In genomic region chr14:79992799-79993198, GRCh38 we compare ENCODE assay signal across 28 cellular contexts.
DNase-seq lines count a peak whose midpoint lies in the region; ATAC-seq and TF ChIP-seq lines count a peak whose summit lies in the region.
"Had no signal": no experiment of that assay in that cellular context is flagged by ENCODE, and none has a peak within 500 bp of the region (broad histone marks: within the 10 kb centered on the region; RNA-seq: fewer than 3 reads in every experiment).

No MANE protein-coding gene starts in this region.

- H3K4me3 Mint-ChIP-seq in neural progenitor cell = no peak overlapping the region
- H3K4me3 Mint-ChIP-seq: activated CD4-positive, alpha-beta memory T cell treated with anti-CD3 and anti-CD28 coated beads, Interleukin-2, amount 10 ng/mL, durations not matched to agents 7 days and 5 days; activated naive CD8-positive, alpha-beta T cell treated with anti-CD3 and anti-CD28 coated beads, Interleukin-2, amount 50 U/mL, for 24 hours; stimulated activated naive CD8-positive, alpha-beta T cell treated with anti-CD3 and anti-CD28 coated beads, Interleukin-15, amount 100 ng/mL, for 72 hours; T-helper 2 cell treated with Interferon-gamma antibody and Interleukin-4, amounts not matched to agents 5 μg/mL and 100 μg/mL, for 36 hours had no signal

- H3K9me3 ChIP-seq in iPS DF 6.9 (ENCODE audit: control insufficient read depth, insufficient read depth, low read length) = no peaks in the 10 kb centered on the region
- no peaks in the 10 kb centered on the region for H3K9me3 ChIP-seq in neural progenitor cell (ENCODE audit: low read depth)
- H3K9me3 ChIP-seq: neutrophil, thoracic aorta, uterus had no signal

- H3K4me2 ChIP-seq in neural progenitor cell = peak overlapping the region; percentile 59

- WGBS in iPS DF 6.9 (ENCODE audit: insufficient coverage, insufficient read length) = no CpG with 5 or more reads among the region's 2 CpGs

- H3K4me1 ChIP-seq in iPS DF 6.9 (ENCODE audit: control insufficient read depth, insufficient read depth, low read length) = no peaks in the 10 kb centered on the region
- H3K4me1 ChIP-seq in neural progenitor cell = peaks cover 22% of the 10 kb centered on the region
- H3K4me1 ChIP-seq: uterus had no signal

- ATAC-seq in HG03442 (IDR thresholded peaks at IDR 0.05; ENCODE audit: unreplicated experiment) = no peak
- no peak for ATAC-seq in HG02571 (IDR thresholded peaks at IDR 0.05; ENCODE audit: unreplicated experiment)
- ATAC-seq: activated naive CD8-positive, alpha-beta T cell treated with anti-CD3 and anti-CD28 coated beads, Interleukin-2, amount 50 U/mL, for 24 hours; HCT116; sciatic nerve; stimulated activated naive CD8-positive, alpha-beta T cell treated with anti-CD3 and anti-CD28 coated beads, Interleukin-15, amount 100 ng/mL, for 72 hours had no signal

- DNase-seq in H7 = peak; percentile 6
- peak; percentile 20 for DNase-seq in OCI-M1 (lab: John Stamatoyannopoulos, UW)
- peak; percentile 22 for DNase-seq in iPS DF 6.9 (ENCODE audit: low read depth, low spot score)
- peak; percentile 74 for DNase-seq in neural progenitor cell (ENCODE audit: low spot score)
- DNase-seq in NAMALWA (ENCODE audit: low spot score) = no peak
- DNase-seq in SHP77 (lab: John Stamatoyannopoulos, UW) = no peak
- DNase-seq: activated CD4-positive, alpha-beta memory T cell treated with anti-CD3 and anti-CD28 coated beads, Interleukin-2, amount 10 ng/mL, durations not matched to agents 7 days and 5 days; activated CD8-positive, alpha-beta memory T cell treated with anti-CD3 and anti-CD28 coated beads, Interleukin-2, amount 50 U/mL, for 4 hours; activated naive CD4-positive, alpha-beta T cell; activated naive CD8-positive, alpha-beta T cell treated with anti-CD3 and anti-CD28 coated beads, Interleukin-2, amount 50 U/mL, for 24 hours; cortex of kidney; glutamatergic neuron; NCI-H1048; NCI-H187; NCI-H526; Right ventricle myocardium superior; stimulated activated CD4-positive, alpha-beta T cell treated with anti-CD3 and anti-CD28 coated beads, Interleukin-12 subunit alpha, Interleukin-12 subunit beta, amount 100 ng/mL, for 4 hours; stimulated activated CD4-positive, alpha-beta T cell treated with anti-CD3 and anti-CD28 coated beads, Interleukin-2, amount 100 ng/mL, for 48 hours; stimulated activated naive CD8-positive, alpha-beta T cell treated with anti-CD3 and anti-CD28 coated beads, Interleukin-15, amount 100 ng/mL, for 72 hours; uterus had no signal

- no peaks in the 10 kb centered on the region for H3K36me3 ChIP-seq in H7 (replicated peaks; ENCODE audit: control insufficient read depth, insufficient read depth, low read length)
- H3K36me3 ChIP-seq in iPS DF 6.9 (ENCODE audit: control insufficient read depth, insufficient read depth, low read length) = no peaks in the 10 kb centered on the region
- no peaks in the 10 kb centered on the region for H3K36me3 ChIP-seq in neural progenitor cell
- H3K36me3 ChIP-seq: cardiac muscle cell, neutrophil, thoracic aorta, uterus had no signal

- H3K27me3 Mint-ChIP-seq in neural progenitor cell (ENCODE audit: insufficient read depth, low read depth) = no peaks in the 10 kb centered on the region
- H3K27me3 Mint-ChIP-seq: activated CD4-positive, alpha-beta memory T cell treated with anti-CD3 and anti-CD28 coated beads, Interleukin-2, amount 10 ng/mL, durations not matched to agents 7 days and 5 days; activated naive CD8-positive, alpha-beta T cell treated with anti-CD3 and anti-CD28 coated beads, Interleukin-2, amount 50 U/mL, for 24 hours; stimulated activated naive CD8-positive, alpha-beta T cell treated with anti-CD3 and anti-CD28 coated beads, Interleukin-15, amount 100 ng/mL, for 72 hours had no signal

- H3K36me3 Mint-ChIP-seq in neural progenitor cell = no peaks in the 10 kb centered on the region

- H2AFZ ChIP-seq in neural progenitor cell (replicated peaks) = peak overlapping the region; percentile 64

- no peaks in the 10 kb centered on the region for H3K79me2 ChIP-seq in neural progenitor cell (ENCODE audit: low read depth)

- H3K4me3 ChIP-seq in H7 (ENCODE audit: insufficient read depth, low read depth, low read length) (no peak overlapping the region), iPS DF 6.9 (ENCODE audit: low read length) (no peak overlapping the region), neural progenitor cell (no peak overlapping the region)
- H3K4me3 ChIP-seq: cardiac muscle cell, thoracic aorta, uterus had no signal

- no peak for TF ChIP-seq CTCF in neural progenitor cell (IDR thresholded peaks at IDR 0.05)

- H3K9ac ChIP-seq in neural progenitor cell = no peak overlapping the region

- peaks cover 24% of the 10 kb centered on the region for H3K4me1 Mint-ChIP-seq in neural progenitor cell
- H3K4me1 Mint-ChIP-seq: activated CD4-positive, alpha-beta memory T cell treated with anti-CD3 and anti-CD28 coated beads, Interleukin-2, amount 10 ng/mL, durations not matched to agents 7 days and 5 days; activated naive CD8-positive, alpha-beta T cell treated with anti-CD3 and anti-CD28 coated beads, Interleukin-2, amount 50 U/mL, for 24 hours; stimulated activated naive CD8-positive, alpha-beta T cell treated with anti-CD3 and anti-CD28 coated beads, Interleukin-15, amount 100 ng/mL, for 72 hours had no signal

- H3K9me3 Mint-ChIP-seq in neural progenitor cell = peaks cover 3% of the 10 kb centered on the region

- H3F3A ChIP-seq in neural progenitor cell (ENCODE audit: low read depth) = peaks cover 14% of the 10 kb centered on the region

- no peaks in the 10 kb centered on the region for H4K20me1 ChIP-seq in neural progenitor cell (ENCODE audit: low read depth)

- peak overlapping the region; percentile 96 for H3K27ac Mint-ChIP-seq in neural progenitor cell
- H3K27ac Mint-ChIP-seq: activated CD4-positive, alpha-beta memory T cell treated with anti-CD3 and anti-CD28 coated beads, Interleukin-2, amount 10 ng/mL, durations not matched to agents 7 days and 5 days; activated naive CD8-positive, alpha-beta T cell treated with anti-CD3 and anti-CD28 coated beads, Interleukin-2, amount 50 U/mL, for 24 hours; stimulated activated naive CD8-positive, alpha-beta T cell treated with anti-CD3 and anti-CD28 coated beads, Interleukin-15, amount 100 ng/mL, for 72 hours; T-helper 2 cell treated with Interferon-gamma antibody and Interleukin-4, amounts not matched to agents 5 μg/mL and 100 μg/mL, for 36 hours had no signal

- H3K27ac ChIP-seq in iPS DF 6.9 (ENCODE audit: low read length) (no peak overlapping the region), neural progenitor cell (peak overlapping the region; percentile 8)
- H3K27ac ChIP-seq: cardiac muscle cell, neutrophil, thoracic aorta, uterus had no signal

- H3K27me3 ChIP-seq in H7 (ENCODE audit: control insufficient read depth, insufficient read depth, low read length) (peaks cover 73% of the 10 kb centered on the region), iPS DF 6.9 (ENCODE audit: control insufficient read depth, insufficient read depth, low read length) (peaks cover 46% of the 10 kb centered on the region), neural progenitor cell (peaks cover 86% of the 10 kb centered on the region)
- H3K27me3 ChIP-seq: neutrophil, uterus had no signal

Comparison
In these comparisons a context has a peak if more than half of its experiments do, and no peak if none do; other contexts are left out.
1. DNase-seq: peak in H7 (single experiment), OCI-M1 (single experiment), iPS DF 6.9 (single experiment) and neural progenitor cell (single experiment); none in NAMALWA (single experiment) and SHP77 (0 of 2).